16 cellular contexts compared by ENCODE assay signal in genomic region chr7:76394962-76395361, GRCh38. TPM values are rescaled to one million over a fixed set of nuclear protein-coding genes. Genes with fewer than 3 reads are reported as not detected.
DNase-seq lines count a peak whose midpoint lies in the region; ATAC-seq and TF ChIP-seq lines count a peak whose summit lies in the region.
"Had no signal": no experiment of that assay in that cellular context is flagged by ENCODE, and none has a peak within 500 bp of the region (broad histone marks: within the 10 kb centered on the region; RNA-seq: fewer than 3 reads in every experiment).

No MANE protein-coding gene starts in this region.

- peak overlapping the region; percentile 48 for H3K4ac ChIP-seq in mesendoderm (ENCODE audit: low read depth, low read length)

- ATAC-seq in T-helper 17 cell, result no peak
- no peak for ATAC-seq in HG03108 (IDR thresholded peaks at IDR 0.05; ENCODE audit: unreplicated experiment)
- no peak for ATAC-seq in HG02759 (IDR thresholded peaks at IDR 0.05; ENCODE audit: unreplicated experiment)

- H3K4me3 ChIP-seq in mesendoderm (ENCODE audit: low read length), result no peak overlapping the region
- H3K4me3 ChIP-seq: ascending aorta, HAP-1 had no signal

- H2BK120ac ChIP-seq in mesendoderm (ENCODE audit: low read depth, low read length), result no peak overlapping the region

- H3K27me3 ChIP-seq in mesendoderm (ENCODE audit: insufficient read depth, low read length, poor library complexity), result no peaks in the 10 kb centered on the region
- H3K27me3 ChIP-seq: ascending aorta had no signal

- no peaks in the 10 kb centered on the region for H3K36me3 Mint-ChIP-seq in T-helper 17 cell (ENCODE audit: low read depth)
- H3K36me3 Mint-ChIP-seq: activated CD4-positive, alpha-beta memory T cell treated with anti-CD3 and anti-CD28 coated beads for 36 hours had no signal

- no CpG with 5 or more reads among the region's 9 CpGs for WGBS in mesendoderm (ENCODE audit: extremely low coverage, insufficient coverage, low lambda C conversion rate)

- peak; percentile 97 for DNase-seq in DMS 273 (lab: John Stamatoyannopoulos, UW; ENCODE audit: unreplicated experiment)
- DNase-seq in T-helper 17 cell, result no peak
- DNase-seq in mesendoderm, result no peak
- no peak for DNase-seq in GM19240 (ENCODE audit: insufficient read length, low spot score)
- DNase-seq in NCI-H446 treated with DMSO at 0.1 percent for 48 hours (lab: John Stamatoyannopoulos, UW), result no peak
- DNase-seq: activated CD4-positive, alpha-beta memory T cell treated with anti-CD3 and anti-CD28 coated beads for 36 hours; dermis blood vessel endothelial cell; KG1; NCI-H1417 treated with DMSO at 0.1 percent for 48 hours; NCI-H526 treated with DMSO at 0.1 percent for 48 hours had no signal

- H3K36me3 ChIP-seq in mesendoderm (ENCODE audit: control insufficient read depth, insufficient read depth, low read length), result no peaks in the 10 kb centered on the region
- H3K36me3 ChIP-seq: ascending aorta, HAP-1 had no signal

- no peak overlapping the region for H2BK15ac ChIP-seq in mesendoderm (replicated peaks; ENCODE audit: low read depth)

- no peaks in the 10 kb centered on the region for H3K27me3 Mint-ChIP-seq in T-helper 17 cell
- H3K27me3 Mint-ChIP-seq: activated CD4-positive, alpha-beta memory T cell treated with anti-CD3 and anti-CD28 coated beads for 36 hours had no signal

- H3K56ac ChIP-seq in mesendoderm (ENCODE audit: low read length), result peak overlapping the region; percentile 27

- H2AK5ac ChIP-seq in mesendoderm (ENCODE audit: low read length), result no peak overlapping the region

- no peaks in the 10 kb centered on the region for H3K9me3 ChIP-seq in T-helper 17 cell (ENCODE audit: control insufficient read depth, low read length, poor library complexity, severe bottlenecking)
- H3K9me3 ChIP-seq: ascending aorta, HAP-1 had no signal

- H3K18ac ChIP-seq in mesendoderm (ENCODE audit: low read length), result no peak overlapping the region

- no peaks in the 10 kb centered on the region for H3K79me2 ChIP-seq in mesendoderm (ENCODE audit: control insufficient read depth, insufficient read depth, low read length)

- no peak overlapping the region for H2BK5ac ChIP-seq in mesendoderm (ENCODE audit: low read length)

- no peak overlapping the region for H3K9ac ChIP-seq in mesendoderm (ENCODE audit: low read length)

- no peak overlapping the region for H3K27ac Mint-ChIP-seq in T-helper 17 cell
- H3K27ac Mint-ChIP-seq: activated CD4-positive, alpha-beta memory T cell treated with anti-CD3 and anti-CD28 coated beads for 36 hours had no signal

- peaks cover 13% of the 10 kb centered on the region for H3K4me1 Mint-ChIP-seq in T-helper 17 cell

- H3K79me1 ChIP-seq in mesendoderm (ENCODE audit: low read length), result no peaks in the 10 kb centered on the region

- H3K27ac ChIP-seq in 22Rv1 (peak overlapping the region; percentile 76), mesendoderm (ENCODE audit: low read depth, low read length) (no peak overlapping the region)
- H3K27ac ChIP-seq: ascending aorta had no signal

- TF ChIP-seq CTCF in 22Rv1 (IDR thresholded peaks at IDR 0.05), result no peak

- peak overlapping the region; percentile 59 for H3K4me3 Mint-ChIP-seq in T-helper 17 cell
- H3K4me3 Mint-ChIP-seq: activated CD4-positive, alpha-beta memory T cell treated with anti-CD3 and anti-CD28 coated beads for 36 hours had no signal

- H3K4me2 ChIP-seq in mesendoderm (ENCODE audit: low read length), result no peak overlapping the region

- H3K4me1 ChIP-seq in mesendoderm (ENCODE audit: control insufficient read depth, low read depth, low read length), result peaks cover 3% of the 10 kb centered on the region

- no peak overlapping the region for H4K8ac ChIP-seq in mesendoderm (ENCODE audit: low read depth, low read length)

- H4K5ac ChIP-seq in mesendoderm (ENCODE audit: low read length), result no peak overlapping the region

- no peak overlapping the region for H3K23ac ChIP-seq in mesendoderm (ENCODE audit: low read length)

RNA-seq across cellular contexts. Expression of gene SSC4D, which starts 14.5 kb away (rescaled TPM):
- not detected for total RNA-seq in T-helper 17 cell
- 4.3 TPM for polyA plus RNA-seq in mesendoderm (2013, experiment 1 of 2)
- polyA plus RNA-seq in mesendoderm (2013, experiment 2 of 2), result 4.4 TPM
- total RNA-seq: ascending aorta had no signal

RNA-seq across cellular contexts. Expression of gene ZP3, which starts 29.8 kb away (rescaled TPM):
- total RNA-seq in T-helper 17 cell, result 1 to 10 TPM; 6.1 to 9.9 TPM
- polyA plus RNA-seq in mesendoderm (2013, experiment 1 of 2), result 4.2 TPM
- polyA plus RNA-seq in mesendoderm (2013, experiment 2 of 2), result 4.2 TPM
- total RNA-seq: skeletal muscle tissue had no signal

RNA-seq across cellular contexts. Expression of gene YWHAG, which starts 36.2 kb away (rescaled TPM):
- total RNA-seq in T-helper 17 cell, result 10 to 100 TPM; 26.0 to 32.7 TPM
- 160 TPM for polyA plus RNA-seq in mesendoderm (2013, experiment 1 of 2)
- polyA plus RNA-seq in mesendoderm (2013, experiment 2 of 2), result 158 TPM
